In the genomic region with DNA sequence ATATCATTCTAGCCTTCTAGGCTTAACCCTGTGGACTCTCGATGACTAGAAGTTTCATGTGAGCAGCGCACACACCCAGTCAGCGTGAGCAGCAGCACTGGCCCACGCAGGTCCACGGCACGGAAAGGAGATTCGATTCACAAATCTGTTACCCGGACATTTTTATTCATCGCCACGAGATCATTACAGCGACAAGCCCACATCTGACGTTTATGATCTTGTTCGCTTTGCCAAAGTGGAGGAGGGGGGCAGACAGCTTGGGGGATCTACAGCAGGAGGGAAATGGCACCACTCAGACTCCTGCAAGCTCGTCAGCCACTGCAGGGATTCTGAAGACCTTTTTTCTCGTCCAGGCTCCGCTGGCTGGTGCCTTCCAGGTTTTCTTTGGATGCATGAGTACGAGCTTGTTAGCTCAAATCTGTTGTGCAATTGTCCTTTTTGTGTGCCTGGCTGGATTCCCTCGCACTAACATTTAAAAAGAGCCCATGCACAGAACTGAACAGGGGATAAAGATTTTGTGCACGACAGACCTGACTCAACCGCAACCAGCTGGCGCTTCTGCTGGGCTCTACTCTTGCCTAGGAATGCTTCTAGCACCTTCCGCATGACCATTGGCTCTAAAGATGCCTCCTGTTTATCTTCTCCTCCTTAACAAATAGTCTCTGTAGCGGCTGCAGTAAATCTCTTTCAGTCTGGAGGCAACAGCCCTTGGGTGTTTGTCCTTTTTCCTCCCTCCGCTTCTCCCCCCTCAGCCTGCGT, we compare ENCODE assay signal across 11 cellular contexts.
DNase-seq lines count a peak whose midpoint lies in the region; ATAC-seq and TF ChIP-seq lines count a peak whose summit lies in the region.
"Had no signal": no experiment of that assay in that cellular context is flagged by ENCODE, and none has a peak within 500 bp of the region (broad histone marks: within the 10 kb centered on the region; RNA-seq: fewer than 3 reads in every experiment).

No MANE protein-coding gene starts in this region.

- no peaks in the 10 kb centered on the region for H3K36me3 ChIP-seq in adrenal gland (replicated peaks in 1 of 2)
- H3K36me3 ChIP-seq in sigmoid colon: no peaks in the 10 kb centered on the region

- no peak for TF ChIP-seq EP300 in sigmoid colon (IDR thresholded peaks at IDR 0.05)

- no peaks in the 10 kb centered on the region for H3K4me1 ChIP-seq in adrenal gland (replicated peaks in 1 of 2)
- H3K4me1 ChIP-seq in sigmoid colon: peaks cover 0 to 16% (median 10%) of the 10 kb centered on the region in 4 donors

- H3K4me3 ChIP-seq in adrenal gland: no peak overlapping the region
- peak overlapping the region; percentile 15 to 25 (median 20) for H3K4me3 ChIP-seq in sigmoid colon

- peak; percentile 55 for DNase-seq in AG20443 (ENCODE audit: low spot score)
- DNase-seq in adrenal gland: peak in 5 of 7 donors; percentile 7 to 52 (median 17)
- no peak for DNase-seq in left lobe of liver (ENCODE audit: low spot score)
- DNase-seq in sigmoid colon: peak; percentile 94
- no peak for DNase-seq in NCI-H1048 (lab: John Stamatoyannopoulos, UW)
- DNase-seq in CD1c-positive myeloid dendritic cell (ENCODE audit: extremely low spot score): no peak
- DNase-seq: activated T-cell treated with anti-CD3 and anti-CD28 coated beads, Interleukin-2, amount 50 U/mL, for 1 hour; cerebellar nuclear complex; NCI-H1436 had no signal

- H3K27ac ChIP-seq in adrenal gland (peak overlapping the region in 2 of 5 donors; percentile 47 to 55), sigmoid colon (peak overlapping the region in 3 of 4 donors; percentile 47 to 62 (median 56))

- TF ChIP-seq POLR2A in adrenal gland (IDR thresholded peaks at IDR 0.05) (no peak), sigmoid colon (IDR thresholded peaks at IDR 0.05) (no peak)

- H3K27me3 ChIP-seq in adrenal gland (no peaks in the 10 kb centered on the region), sigmoid colon (no peaks in the 10 kb centered on the region)

- WGBS in adrenal gland, 4 donors: 67 to 70% (median 68%) methylated on average over 24 to 25 of the region's 25 CpGs
- WGBS in sigmoid colon, 2 donors: 49 to 57% methylated on average over 25 of the region's 25 CpGs

- TF ChIP-seq CTCF in adrenal gland (IDR thresholded peaks at IDR 0.05): no peak
- TF ChIP-seq CTCF in sigmoid colon (IDR thresholded peaks at IDR 0.05): no peak

- H3K9me3 ChIP-seq in adrenal gland (replicated peaks in 1 of 3): no peaks in the 10 kb centered on the region
- H3K9me3 ChIP-seq in sigmoid colon: no peaks in the 10 kb centered on the region

- ATAC-seq in left lobe of liver (peak; percentile 50), GM18868 (IDR thresholded peaks at IDR 0.05; ENCODE audit: unreplicated experiment) (no peak), GM21737 (IDR thresholded peaks at IDR 0.05; ENCODE audit: unreplicated experiment) (no peak)

- intact Hi-C loops in adrenal gland (cut with DNase I): no loop called here
- intact Hi-C loops in sigmoid colon (cut with DNase I): no loop called here

Comparison
In these comparisons a context has a peak if more than half of its experiments do, and no peak if none do; other contexts are left out.
1. DNase-seq: peak in AG20443 (single experiment), adrenal gland (5 of 7) and sigmoid colon (single experiment); none in left lobe of liver (single experiment), NCI-H1048 (single experiment) and CD1c-positive myeloid dendritic cell (single experiment).
2. H3K4me3 ChIP-seq: peak in sigmoid colon (4 of 4); none in adrenal gland (0 of 4).